Comparison of ENCODE assay signal across 1 cellular context in the genomic region with DNA sequence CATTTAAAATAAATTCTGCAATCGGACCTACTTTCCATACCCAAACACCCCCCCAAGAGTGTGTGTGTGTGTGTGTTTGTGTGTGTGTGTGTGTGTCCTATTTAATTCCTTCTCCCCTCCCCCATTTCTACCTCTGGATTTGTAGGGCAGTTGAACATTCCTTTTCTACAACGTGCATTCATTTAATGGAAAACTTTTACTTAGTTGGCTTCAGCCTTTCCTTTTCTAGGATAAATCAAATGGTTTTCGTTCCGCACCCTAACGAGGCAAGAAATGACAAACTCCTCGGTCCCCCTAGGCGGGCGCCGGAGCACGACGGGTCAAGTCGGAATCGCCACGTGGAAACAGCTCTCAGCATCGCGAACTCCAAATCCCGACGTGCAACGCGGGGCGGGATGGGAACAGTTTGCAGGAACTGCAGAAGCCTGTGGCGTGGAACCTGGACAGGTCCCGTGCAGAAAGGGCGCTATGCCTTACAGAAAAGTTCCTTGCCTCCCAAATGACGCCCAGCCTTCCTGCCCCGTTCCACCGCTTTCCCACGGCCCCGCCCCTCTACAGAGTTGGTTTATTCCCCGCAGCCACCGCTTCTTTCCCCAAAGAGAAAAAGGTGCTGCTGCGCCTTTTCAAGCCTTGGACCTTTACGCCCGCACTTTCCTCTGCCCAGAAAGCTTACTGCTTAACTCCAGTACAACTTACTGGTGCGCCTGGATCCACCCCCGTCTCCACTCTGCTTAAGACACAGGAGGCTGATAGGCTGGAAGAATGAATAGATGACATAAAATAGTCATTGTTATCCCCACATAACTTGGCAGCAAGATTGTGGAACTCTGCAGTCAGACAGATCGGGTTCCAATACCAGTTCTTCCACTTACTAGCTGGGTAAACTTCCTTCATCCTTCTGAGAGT.
A peak's percentile ranks its signal among the peaks of the same experiment; 100 is the strongest.
TF ChIP-seq lines count a peak whose summit lies in the region.

No MANE protein-coding gene starts in this region.

TF ChIP-seq in HepG2, 621 proteins besides CTCF, POLR2A, EP300 and RAD21 (continued from another document and continues in another):
- no peak for TF ChIP-seq ZHX2 (IDR thresholded peaks at IDR 0.05; ENCODE audit: low read depth)
- TF ChIP-seq ZHX2 (CRISPR knock-in tag; IDR thresholded peaks at IDR 0.05; ENCODE audit: borderline replicate concordance): no peak
- 0 out of 2 replicates have a peak, but pooled peaks have one; percentile 43 for TF ChIP-seq BATF2 (CRISPR knock-in tag; IDR thresholded peaks at IDR 0.05)
- TF ChIP-seq JUND (CRISPR knock-in tag; IDR thresholded peaks at IDR 0.05): no peak
- peak; percentile 59; the same call in 1 of the 2 replicates for TF ChIP-seq ZNF614 (CRISPR knock-in tag; IDR thresholded peaks at IDR 0.05; ENCODE audit: borderline replicate concordance)
- TF ChIP-seq HIVEP1 (CRISPR knock-in tag; IDR thresholded peaks at IDR 0.05): peak; percentile 81; the same call in 1 of the 2 replicates
- TF ChIP-seq, protein P1, sequence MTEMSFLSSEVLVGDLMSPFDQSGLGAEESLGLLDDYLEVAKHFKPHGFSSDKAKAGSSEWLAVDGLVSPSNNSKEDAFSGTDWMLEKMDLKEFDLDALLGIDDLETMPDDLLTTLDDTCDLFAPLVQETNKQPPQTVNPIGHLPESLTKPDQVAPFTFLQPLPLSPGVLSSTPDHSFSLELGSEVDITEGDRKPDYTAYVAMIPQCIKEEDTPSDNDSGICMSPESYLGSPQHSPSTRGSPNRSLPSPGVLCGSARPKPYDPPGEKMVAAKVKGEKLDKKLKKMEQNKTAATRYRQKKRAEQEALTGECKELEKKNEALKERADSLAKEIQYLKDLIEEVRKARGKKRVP (CRISPR knock-in tag; IDR thresholded peaks at IDR 0.05): peak in 1 of 2 experiments; percentile 50; a peak in 1 of 4 replicates
- no peak for TF ChIP-seq SSRP1 (CRISPR knock-in tag; IDR thresholded peaks at IDR 0.05)
- TF ChIP-seq ZSCAN29 (CRISPR knock-in tag; conservative IDR thresholded peaks at IDR 0.05): 0 out of 2 replicates have a peak, but pooled peaks have one; percentile 46
- TF ChIP-seq, protein P2, sequence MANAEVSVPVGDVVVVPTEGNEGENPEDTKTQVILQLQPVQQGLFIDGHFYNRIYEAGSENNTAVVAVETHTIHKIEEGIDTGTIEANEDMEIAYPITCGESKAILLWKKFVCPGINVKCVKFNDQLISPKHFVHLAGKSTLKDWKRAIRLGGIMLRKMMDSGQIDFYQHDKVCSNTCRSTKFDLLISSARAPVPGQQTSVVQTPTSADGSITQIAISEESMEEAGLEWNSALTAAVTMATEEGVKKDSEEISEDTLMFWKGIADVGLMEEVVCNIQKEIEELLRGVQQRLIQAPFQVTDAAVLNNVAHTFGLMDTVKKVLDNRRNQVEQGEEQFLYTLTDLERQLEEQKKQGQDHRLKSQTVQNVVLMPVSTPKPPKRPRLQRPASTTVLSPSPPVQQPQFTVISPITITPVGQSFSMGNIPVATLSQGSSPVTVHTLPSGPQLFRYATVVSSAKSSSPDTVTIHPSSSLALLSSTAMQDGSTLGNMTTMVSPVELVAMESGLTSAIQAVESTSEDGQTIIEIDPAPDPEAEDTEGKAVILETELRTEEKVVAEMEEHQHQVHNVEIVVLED (CRISPR knock-in tag; IDR thresholded peaks at IDR 0.05; ENCODE audit: borderline replicate concordance): peak; percentile 51; the same call in 1 of the 2 replicates
- 0 out of 2 replicates have a peak, but pooled peaks have one; percentile 47 for TF ChIP-seq ZBTB44 (CRISPR knock-in tag; IDR thresholded peaks at IDR 0.05)
- no peak for TF ChIP-seq MAFG (CRISPR knock-in tag; IDR thresholded peaks at IDR 0.05)
- peak; percentile 97 for TF ChIP-seq ZNF670 (CRISPR knock-in tag; IDR thresholded peaks at IDR 0.05; ENCODE audit: borderline replicate concordance)
- TF ChIP-seq TARDBP (CRISPR knock-in tag; IDR thresholded peaks at IDR 0.05): peak; percentile 61; the same call in 1 of the 2 replicates
- no peak for TF ChIP-seq ZNF530 (CRISPR knock-in tag; IDR thresholded peaks at IDR 0.05; ENCODE audit: low read depth)
- peak; percentile 25 for TF ChIP-seq TEAD3 (CRISPR knock-in tag; optimal IDR thresholded peaks at IDR 0.05; ENCODE audit: borderline replicate concordance)
- peak; percentile 94 for TF ChIP-seq TFDP2 (CRISPR knock-in tag; IDR thresholded peaks at IDR 0.05)
- TF ChIP-seq, protein P3, sequence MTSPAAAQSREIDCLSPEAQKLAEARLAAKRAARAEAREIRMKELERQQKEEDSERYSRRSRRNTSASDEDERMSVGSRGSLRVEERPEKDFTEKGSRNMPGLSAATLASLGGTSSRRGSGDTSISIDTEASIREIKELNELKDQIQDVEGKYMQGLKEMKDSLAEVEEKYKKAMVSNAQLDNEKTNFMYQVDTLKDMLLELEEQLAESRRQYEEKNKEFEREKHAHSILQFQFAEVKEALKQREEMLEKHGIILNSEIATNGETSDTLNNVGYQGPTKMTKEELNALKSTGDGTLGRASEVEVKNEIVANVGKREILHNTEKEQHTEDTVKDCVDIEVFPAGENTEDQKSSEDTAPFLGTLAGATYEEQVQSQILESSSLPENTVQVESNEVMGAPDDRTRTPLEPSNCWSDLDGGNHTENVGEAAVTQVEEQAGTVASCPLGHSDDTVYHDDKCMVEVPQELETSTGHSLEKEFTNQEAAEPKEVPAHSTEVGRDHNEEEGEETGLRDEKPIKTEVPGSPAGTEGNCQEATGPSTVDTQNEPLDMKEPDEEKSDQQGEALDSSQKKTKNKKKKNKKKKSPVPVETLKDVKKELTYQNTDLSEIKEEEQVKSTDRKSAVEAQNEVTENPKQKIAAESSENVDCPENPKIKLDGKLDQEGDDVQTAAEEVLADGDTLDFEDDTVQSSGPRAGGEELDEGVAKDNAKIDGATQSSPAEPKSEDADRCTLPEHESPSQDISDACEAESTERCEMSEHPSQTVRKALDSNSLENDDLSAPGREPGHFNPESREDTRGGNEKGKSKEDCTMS (CRISPR knock-in tag; conservative IDR thresholded peaks at IDR 0.05): no peak
- TF ChIP-seq ZNF879 (CRISPR knock-in tag; IDR thresholded peaks at IDR 0.05): peak; percentile 73; the same call in 1 of the 2 replicates
- TF ChIP-seq NKX3-1 (CRISPR knock-in tag; IDR thresholded peaks at IDR 0.05): peak; percentile 80
- 0 out of 2 replicates have a peak, but pooled peaks have one; percentile 18 for TF ChIP-seq KDM5A (IDR thresholded peaks at IDR 0.05; ENCODE audit: borderline replicate concordance, low read length)
- TF ChIP-seq ZNF564 (CRISPR knock-in tag; IDR thresholded peaks at IDR 0.05): peak; percentile 99
- TF ChIP-seq ATF7-NPFF (CRISPR knock-in tag; IDR thresholded peaks at IDR 0.05; ENCODE audit: low read depth): peak; percentile 89
- TF ChIP-seq ZFX (CRISPR knock-in tag; IDR thresholded peaks at IDR 0.05; ENCODE audit: low read depth): peak; percentile 49
- TF ChIP-seq ZNF282 (IDR thresholded peaks at IDR 0.05; ENCODE audit: partially characterized antibody): no peak
- no peak for TF ChIP-seq ZSCAN22 (CRISPR knock-in tag; IDR thresholded peaks at IDR 0.05)
- TF ChIP-seq GZF1 (CRISPR knock-in tag; IDR thresholded peaks at IDR 0.05): no peak
- TF ChIP-seq, protein P4, sequence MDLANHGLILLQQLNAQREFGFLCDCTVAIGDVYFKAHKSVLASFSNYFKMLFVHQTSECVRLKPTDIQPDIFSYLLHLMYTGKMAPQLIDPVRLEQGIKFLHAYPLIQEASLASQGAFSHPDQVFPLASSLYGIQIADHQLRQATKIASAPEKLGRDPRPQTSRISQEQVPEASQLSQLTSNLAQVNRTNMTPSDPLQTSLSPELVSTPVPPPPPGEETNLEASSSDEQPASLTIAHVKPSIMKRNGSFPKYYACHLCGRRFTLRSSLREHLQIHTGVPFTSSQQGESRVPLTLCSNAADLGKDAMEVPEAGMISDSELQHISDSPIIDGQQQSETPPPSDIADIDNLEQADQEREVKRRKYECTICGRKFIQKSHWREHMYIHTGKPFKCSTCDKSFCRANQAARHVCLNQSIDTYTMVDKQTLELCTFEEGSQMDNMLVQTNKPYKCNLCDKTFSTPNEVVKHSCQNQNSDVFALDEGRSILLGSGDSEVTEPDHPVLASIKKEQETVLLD (CRISPR knock-in tag; IDR thresholded peaks at IDR 0.05; ENCODE audit: low read depth): no peak
- no peak for TF ChIP-seq TBX3 (IDR thresholded peaks at IDR 0.05; ENCODE audit: borderline replicate concordance)
- TF ChIP-seq ZNF446 (CRISPR knock-in tag; IDR thresholded peaks at IDR 0.05): no peak
- TF ChIP-seq ARNT2 (CRISPR knock-in tag; IDR thresholded peaks at IDR 0.05; ENCODE audit: low read depth): peak; percentile 65
- no peak for TF ChIP-seq CEBPB (IDR thresholded peaks at IDR 0.05; ENCODE audit: borderline replicate concordance, low read depth, low read length)
- peak; percentile 46; the same call in 1 of the 2 replicates for TF ChIP-seq EED (CRISPR knock-in tag; IDR thresholded peaks at IDR 0.05)
- TF ChIP-seq SPEN (CRISPR knock-in tag; IDR thresholded peaks at IDR 0.05; ENCODE audit: low read depth): peak; percentile 58; the same call in 1 of the 2 replicates
- TF ChIP-seq AKAP8 (CRISPR knock-in tag; IDR thresholded peaks at IDR 0.05): 0 out of 2 replicates have a peak, but pooled peaks have one; percentile 26
- no peak for TF ChIP-seq ZNF577 (CRISPR knock-in tag; IDR thresholded peaks at IDR 0.05; ENCODE audit: borderline replicate concordance, low read depth)
- TF ChIP-seq HES4 (CRISPR knock-in tag; IDR thresholded peaks at IDR 0.05; ENCODE audit: borderline replicate concordance): peak; percentile 86
